ENCODE assay signal across 12 cellular contexts in genomic region chr4:84573738-84574720, GRCh38. TPM values are rescaled to one million over a fixed set of nuclear protein-coding genes. Genes with fewer than 3 reads are reported as not detected.
DNase-seq lines count a peak whose midpoint lies in the region; ATAC-seq, FAIRE-seq and TF ChIP-seq lines count a peak whose summit lies in the region.
"Had no signal": no experiment of that assay in that cellular context is flagged by ENCODE, and none has a peak within 500 bp of the region (broad histone marks: within the 10 kb centered on the region; RNA-seq: fewer than 3 reads in every experiment).

No MANE protein-coding gene starts in this region.

- H3K79me2 ChIP-seq in mammary epithelial cell (ENCODE audit: insufficient read depth, low read length) (no peaks in the 10 kb centered on the region), neural progenitor cell (ENCODE audit: low read depth) (no peaks in the 10 kb centered on the region)

- peaks cover under 1% of the 10 kb centered on the region for H3K27me3 Mint-ChIP-seq in neural progenitor cell (ENCODE audit: insufficient read depth, low read depth)

- peaks cover 8% of the 10 kb centered on the region for H3K4me1 Mint-ChIP-seq in neural progenitor cell

- no peak overlapping the region for H3K27ac ChIP-seq in mammary epithelial cell (ENCODE audit: insufficient read depth, low read depth, low read length)
- H3K27ac ChIP-seq in neural progenitor cell: no peak overlapping the region

- no peaks in the 10 kb centered on the region for H3K36me3 Mint-ChIP-seq in neural progenitor cell

- 97% methylated on average over 8 of the region's 8 CpGs for WGBS in mammary epithelial cell (ENCODE audit: low coverage, missing lambda C conversion rate)

- in situ Hi-C loops in mammary epithelial cell (cut with MboI; ENCODE audit: low sequenced_read_pairs in 2 of 2): loop anchor here in 1 of 2 donors (10.0 kb wide), 1 partner anchor 391 kb away; the partner anchor contains the start of gene WDFY3

- DNase-seq in H54 (ENCODE audit: insufficient read length, low spot score): no peak
- DNase-seq in NOMO-1 treated with DMSO at 0.1 percent for 48 hours (lab: John Stamatoyannopoulos, UW; ENCODE audit: unreplicated experiment): peak; percentile 77
- peak; percentile 60 for DNase-seq in mammary epithelial cell
- no peak for DNase-seq in neural progenitor cell (ENCODE audit: low spot score)
- DNase-seq in H4 (ENCODE audit: low spot score): no peak
- DNase-seq in DMS153 treated with DMSO at 0.1 percent for 48 hours (lab: John Stamatoyannopoulos, UW; ENCODE audit: unreplicated experiment): no peak
- DNase-seq: activated CD4-positive, CD25-positive, alpha-beta regulatory T cell; NCI-H1105 treated with DMSO at 0.1 percent for 48 hours; NCI-H526 treated with DMSO at 0.1 percent for 48 hours; right cardiac atrium had no signal

- intact Hi-C loops in mammary epithelial cell (cut with micrococcal nuclease): no loop called here

- H3K4me2 ChIP-seq in mammary epithelial cell (ENCODE audit: insufficient read depth, low read depth, low read length) (no peak overlapping the region), neural progenitor cell (no peak overlapping the region)

- TF ChIP-seq CTCF in mammary epithelial cell (conservative IDR thresholded peaks at IDR 0.05 in 1 of 2, IDR thresholded peaks at IDR 0.05 in 1 of 2; ENCODE audit: extremely low read depth in 1 of 2, insufficient read depth in 1 of 2, low read depth in 1 of 2, low read length in 2 of 2): no peak
- no peak for TF ChIP-seq CTCF in neural progenitor cell (IDR thresholded peaks at IDR 0.05)

- peak overlapping the region; percentile 51 for H2AFZ ChIP-seq in mammary epithelial cell (ENCODE audit: low read depth, low read length)
- H2AFZ ChIP-seq in neural progenitor cell (replicated peaks): peak overlapping the region; percentile 11

- H3F3A ChIP-seq in neural progenitor cell (ENCODE audit: low read depth): peaks cover 3% of the 10 kb centered on the region

- H3K36me3 ChIP-seq in mammary epithelial cell (ENCODE audit: insufficient read depth, low read length): no peaks in the 10 kb centered on the region
- H3K36me3 ChIP-seq in neural progenitor cell: no peaks in the 10 kb centered on the region

- H3K9me3 Mint-ChIP-seq in neural progenitor cell: no peaks in the 10 kb centered on the region

- no peak overlapping the region for H3K4me3 Mint-ChIP-seq in neural progenitor cell

- CTCF ChIA-PET in mammary epithelial cell (lab: Charles Lee; ENCODE audit: low non-redundant PET): interaction anchor here (0.9 kb wide), 1 partner anchor 117 kb away, joined by 5 read pairs; no protein-coding TSS in a partner anchor

- BruUV-seq in mammary epithelial cell (replicated peaks; lab: Mats Ljungman, UMichigan): no TSS peak

- no peak overlapping the region for H3K27ac Mint-ChIP-seq in neural progenitor cell

- dilution Hi-C loops in mammary epithelial cell (cut with HindIII; ENCODE audit: low sequenced_read_pairs): no loop called here

- H3K4me3 ChIP-seq in mammary epithelial cell (replicated peaks in 1 of 3; ENCODE audit: insufficient read depth in 1 of 3, low read depth in 2 of 3, low read length in 3 of 3): no peak overlapping the region
- H3K4me3 ChIP-seq in neural progenitor cell: no peak overlapping the region

- H4K20me1 ChIP-seq in mammary epithelial cell (ENCODE audit: insufficient read depth, low read length): no peaks in the 10 kb centered on the region
- no peaks in the 10 kb centered on the region for H4K20me1 ChIP-seq in neural progenitor cell (ENCODE audit: low read depth)

- no peak for ATAC-seq in HG03354 (IDR thresholded peaks at IDR 0.05; ENCODE audit: poor library complexity, severe bottlenecking, unreplicated experiment)
- ATAC-seq: right cardiac atrium had no signal

- H3K9ac ChIP-seq in mammary epithelial cell (ENCODE audit: insufficient read depth, low read length): no peak overlapping the region
- H3K9ac ChIP-seq in neural progenitor cell: no peak overlapping the region

- H3K9me3 ChIP-seq in mammary epithelial cell (replicated peaks; ENCODE audit: insufficient read depth, low read length) (no peaks in the 10 kb centered on the region), neural progenitor cell (ENCODE audit: low read depth) (no peaks in the 10 kb centered on the region)

- H3K27me3 ChIP-seq in mammary epithelial cell (ENCODE audit: insufficient read depth, low read length) (no peaks in the 10 kb centered on the region), neural progenitor cell (no peaks in the 10 kb centered on the region)

- FAIRE-seq in H54 (lab: Jason Lieb, UNC): peak; percentile 62
- FAIRE-seq: H1 had no signal

- TF ChIP-seq POLR2A in H54 (IDR thresholded peaks at IDR 0.05; ENCODE audit: low read depth, low read length): no peak

- H3K4me1 ChIP-seq in mammary epithelial cell (ENCODE audit: insufficient read depth, low read length) (peaks cover 18% of the 10 kb centered on the region), neural progenitor cell (peaks cover 4% of the 10 kb centered on the region)

RNA-seq across cellular contexts. Expression of gene CDS1, which starts 8.9 kb away (rescaled TPM):
- total RNA-seq in mammary epithelial cell (10 to 100 TPM; 25.4 to 29.8 TPM), neural progenitor cell (ENCODE audit: low replicate concordance) (2.8 and 3.5 TPM in 2 replicates)
- 18.2 TPM for polyA plus RNA-seq in mammary epithelial cell
- 37.5 TPM for polyA minus RNA-seq in mammary epithelial cell
- 3.1 and 3.7 TPM in 2 replicates for total RNA-seq in H4 (2014; rRNA removed; shearing (Covaris generic))

Comparison
In these comparisons a context has a peak if more than half of its experiments do, and no peak if none do; other contexts are left out.
1. DNase-seq: peak in NOMO-1 treated with DMSO at 0.1 percent for 48 hours (single experiment) and mammary epithelial cell (single experiment); none in H54 (single experiment), neural progenitor cell (single experiment), H4 (single experiment) and DMS153 treated with DMSO at 0.1 percent for 48 hours (single experiment).